In genomic region chr2:239190921-239191885, GRCh38 we compare ENCODE assay signal across 18 cellular contexts.
DNase-seq lines count a peak whose midpoint lies in the region; ATAC-seq and TF ChIP-seq lines count a peak whose summit lies in the region.
"Had no signal": no experiment of that assay in that cellular context is flagged by ENCODE, and none has a peak within 500 bp of the region (broad histone marks: within the 10 kb centered on the region; RNA-seq: fewer than 3 reads in every experiment).

No MANE protein-coding gene starts in this region.

- intact Hi-C loops in Right ventricle myocardium superior (cut with DNase I), result no loop called here
- intact Hi-C loops in left cardiac atrium (cut with DNase I), result no loop called here
- intact Hi-C loops in heart left ventricle (cut with DNase I), result no loop called here

- peaks cover 6% of the 10 kb centered on the region for H4K20me1 ChIP-seq in osteoblast (ENCODE audit: insufficient read depth, low read length)

- H3K4me3 ChIP-seq in heart left ventricle (no peak overlapping the region), osteoblast (ENCODE audit: insufficient read depth, low read length) (no peak overlapping the region), H7 (ENCODE audit: insufficient read depth, low read depth, low read length) (no peak overlapping the region)
- H3K4me3 ChIP-seq: K562, ovary had no signal

- TF ChIP-seq POLR2A in heart left ventricle (IDR thresholded peaks at IDR 0.05), result no peak

- peak overlapping the region in 2 of 12 donors; percentile 2 to 6 for H3K27ac ChIP-seq in heart left ventricle
- H3K27ac ChIP-seq in osteoblast (ENCODE audit: low read depth, low read length), result no peak overlapping the region
- H3K27ac ChIP-seq: ovary had no signal

- H3K9me3 ChIP-seq in heart left ventricle, result peaks cover 0 to 13% (median 5%) of the 10 kb centered on the region in 12 donors
- no peaks in the 10 kb centered on the region for H3K9me3 ChIP-seq in osteoblast (ENCODE audit: low read depth, low read length)

- H3K4me2 ChIP-seq in osteoblast (ENCODE audit: insufficient read depth, low read length), result no peak overlapping the region

- TF ChIP-seq CTCF in heart left ventricle (IDR thresholded peaks at IDR 0.05), result no peak
- TF ChIP-seq CTCF in osteoblast (IDR thresholded peaks at IDR 0.05; ENCODE audit: extremely low read depth, low read depth, low read length), result no peak

- 76 to 94% (median 84%) methylated on average over 11 to 15 of the region's 15 CpGs for WGBS in heart left ventricle, 4 donors

- no peak for DNase-seq in Right ventricle myocardium superior
- no peak for DNase-seq in left cardiac atrium
- DNase-seq in heart left ventricle, result peak in 1 of 5 donors; percentile 17
- peak; percentile 70 for DNase-seq in osteoblast (ENCODE audit: insufficient read length, low spot score, missing footprints)
- DNase-seq in H7, result no peak
- no peak for DNase-seq in NCI-H1417 treated with DMSO at 0.1 percent for 48 hours (lab: John Stamatoyannopoulos, UW)
- no peak for DNase-seq in OCI-M2 (lab: John Stamatoyannopoulos, UW; ENCODE audit: unreplicated experiment)
- DNase-seq in pons (ENCODE audit: low spot score), result no peak
- DNase-seq: activated CD4-positive, alpha-beta memory T cell treated with anti-CD3 and anti-CD28 coated beads for 36 hours; activated gamma-delta T cell; erythroblast; NCI-H1048; NCI-H2107; NCI-H748 treated with DMSO at 0.1 percent for 48 hours; ovary; PC-3; stimulated activated naive CD4-positive, alpha-beta T cell treated with Interleukin-2 at 50 U/mL for 16 hours had no signal

- H2AFZ ChIP-seq in osteoblast (ENCODE audit: low read length), result no peak overlapping the region

- ATAC-seq in Right ventricle myocardium superior (ENCODE audit: poor library complexity), result peak; percentile 65
- ATAC-seq in left cardiac atrium, result no peak
- ATAC-seq in heart left ventricle, result peak; percentile 19 to 77 (median 58)
- ATAC-seq: K562, PC-3 had no signal

- H3K36me3 ChIP-seq in heart left ventricle, result peaks cover 0 to 44% (median 30%) of the 10 kb centered on the region in 9 donors
- peaks cover 4% of the 10 kb centered on the region for H3K36me3 ChIP-seq in osteoblast (ENCODE audit: insufficient read depth, low read length)
- H3K36me3 ChIP-seq in H7 (replicated peaks; ENCODE audit: control insufficient read depth, insufficient read depth, low read length), result peaks cover 2% of the 10 kb centered on the region
- H3K36me3 ChIP-seq: ovary had no signal

- peaks cover 0 to 19% (median 3%) of the 10 kb centered on the region in 12 donors for H3K4me1 ChIP-seq in heart left ventricle
- H3K4me1 ChIP-seq in osteoblast (ENCODE audit: insufficient read depth, low read length), result no peaks in the 10 kb centered on the region

- H3K27me3 ChIP-seq in heart left ventricle (no peaks in the 10 kb centered on the region), osteoblast (ENCODE audit: insufficient read depth, low read length) (no peaks in the 10 kb centered on the region), H7 (ENCODE audit: control insufficient read depth, insufficient read depth, low read length) (no peaks in the 10 kb centered on the region)
- H3K27me3 ChIP-seq: ovary had no signal

- no peaks in the 10 kb centered on the region for H3K79me2 ChIP-seq in osteoblast (ENCODE audit: insufficient read depth, low read length)

Comparison
In these comparisons a context has a peak if more than half of its experiments do, and no peak if none do; other contexts are left out.
1. ATAC-seq: peak in Right ventricle myocardium superior (single experiment) and heart left ventricle (4 of 4); none in left cardiac atrium (0 of 2).